6 cellular contexts compared by ENCODE assay signal in the genomic region with DNA sequence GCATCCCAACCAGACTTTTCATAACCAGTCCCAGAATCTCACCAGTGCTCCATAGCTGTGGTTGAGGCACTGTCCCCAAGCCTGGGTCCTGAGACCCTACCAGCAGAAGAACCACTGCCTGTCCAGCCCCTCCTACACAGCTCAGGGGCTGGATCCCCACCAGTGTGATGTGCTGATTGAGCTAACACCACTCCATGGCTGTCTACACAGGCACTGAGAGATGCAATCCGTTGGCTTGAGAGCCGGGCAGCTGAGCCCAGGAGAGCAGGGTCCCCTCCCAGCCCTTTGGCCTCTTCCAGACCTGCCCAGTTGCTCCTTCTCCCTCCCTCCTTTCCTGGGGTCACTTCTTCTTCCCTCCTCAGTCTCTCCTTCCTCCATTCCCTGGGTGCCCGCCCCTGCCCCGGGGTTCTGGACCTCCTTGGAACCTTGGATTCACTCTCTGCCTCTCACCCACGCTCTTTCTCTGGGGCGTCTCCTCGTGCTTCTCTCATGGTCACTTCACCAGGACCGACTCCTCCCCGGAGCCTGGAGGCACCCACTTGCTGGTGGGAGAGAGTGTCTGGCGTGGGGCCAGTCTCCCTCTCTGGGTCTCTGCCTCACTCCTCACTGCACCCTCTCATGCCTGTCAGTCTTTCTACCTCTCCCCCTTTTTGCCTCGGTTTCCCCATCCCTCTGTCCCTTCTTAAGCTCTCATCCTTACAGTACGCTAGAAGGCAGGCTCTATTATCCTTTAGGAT.
A peak's percentile ranks its signal among the peaks of the same experiment; 100 is the strongest.
DNase-seq lines count a peak whose midpoint lies in the region; ATAC-seq and TF ChIP-seq lines count a peak whose summit lies in the region.

No MANE protein-coding gene starts in this region.

- H3K9ac ChIP-seq in HUES6 (ENCODE audit: low read length): peak overlapping the region; percentile 34

- H3K27me3 ChIP-seq in HUES6 (ENCODE audit: control insufficient read depth, insufficient read depth, low read length) (no peaks in the 10 kb centered on the region), neutrophil (no peaks in the 10 kb centered on the region)

- H3K36me3 ChIP-seq in HUES6 (ENCODE audit: control insufficient read depth, insufficient read depth, low read length) (peaks cover 22% of the 10 kb centered on the region), neutrophil (peaks cover 22% of the 10 kb centered on the region)

- TF ChIP-seq CTCF in cardiac fibroblast (IDR thresholded peaks at IDR 0.05; ENCODE audit: low read depth, low read length): no peak
- TF ChIP-seq CTCF in neutrophil (IDR thresholded peaks at IDR 0.05): no peak

- H3K4me1 ChIP-seq in HUES6 (ENCODE audit: control insufficient read depth, insufficient read depth, low read length) (peaks cover 13% of the 10 kb centered on the region), neutrophil (ENCODE audit: control insufficient read depth in 1 of 2, insufficient read depth in 1 of 2, low read depth in 1 of 2, low read length in 1 of 2) (peaks cover 37% of the 10 kb centered on the region in 2 experiments)

- no peaks in the 10 kb centered on the region for H3K9me3 ChIP-seq in HUES6 (ENCODE audit: control insufficient read depth, insufficient read depth, low read depth, low read length)
- no peaks in the 10 kb centered on the region for H3K9me3 ChIP-seq in neutrophil

- H3K4me3 ChIP-seq in HUES6 (ENCODE audit: low read depth, low read length) (peak overlapping the region; percentile 63), cardiac fibroblast (replicated peaks in 1 of 2; ENCODE audit: low read depth in 2 of 2, low read length in 2 of 2) (peak overlapping the region; percentile 21 to 33), neutrophil (ENCODE audit: low read depth in 1 of 2, low read length in 1 of 2) (peak overlapping the region; percentile 57 to 97)

- ATAC-seq in HG03045 (IDR thresholded peaks at IDR 0.05; ENCODE audit: unreplicated experiment) (no peak), GM21381 (IDR thresholded peaks at IDR 0.05; ENCODE audit: unreplicated experiment) (no peak)

- H3K27ac ChIP-seq in HUES6 (ENCODE audit: low read depth, low read length) (no peak overlapping the region), neutrophil (peak overlapping the region; percentile 81)

- DNase-seq in cardiac fibroblast (ENCODE audit: low read depth in 2 of 2) (no peak), globus pallidus (ENCODE audit: low spot score) (no peak)

Comparison
In these comparisons a context has a peak if more than half of its experiments do, and no peak if none do; other contexts are left out.
1. H3K4me3 ChIP-seq: peak in every context shown above with its lines; median percentile 77 in neutrophil; 63 in HUES6; 27 in cardiac fibroblast.